In genomic region chr7:122984021-122984420, GRCh38 we compare ENCODE assay signal across 29 cellular contexts. TPM values are rescaled to one million over a fixed set of nuclear protein-coding genes. Genes with fewer than 3 reads are reported as not detected.
"Had no signal": no experiment of that assay in that cellular context is flagged by ENCODE, and none has a peak within 500 bp of the region (broad histone marks: within the 10 kb centered on the region; RNA-seq: fewer than 3 reads in every experiment).

No MANE protein-coding gene starts in this region.

- H3K9me3 ChIP-seq: adrenal gland, MG63 had no signal

- H3K4me3 ChIP-seq: adrenal gland, MG63 had no signal

- H3K36me3 ChIP-seq: adrenal gland, MG63 had no signal

- H3K27ac ChIP-seq: adrenal gland had no signal

- H3K4me1 ChIP-seq: adrenal gland had no signal

- DNase-seq: activated B cell treated with CpG ODN at 0.5 μM for 24 hours; activated CD4-positive, alpha-beta memory T cell treated with anti-CD3 and anti-CD28 coated beads, Interleukin-2, amount 10 ng/mL, durations not matched to agents 7 days and 5 days; activated CD4-positive, alpha-beta T cell treated with anti-CD3 and anti-CD28 coated beads for 1 hour; activated CD4-positive, alpha-beta T cell treated with anti-CD3 and anti-CD28 coated beads, Interleukin-2, amount 10 ng/mL, durations not matched to agents 7 days and 5 days; activated gamma-delta T cell treated with Interleukin-2 at 50 U/mL for 16 hours; activated naive CD4-positive, alpha-beta T cell treated with anti-CD3 and anti-CD28 coated beads, Interleukin-2, amount 10 ng/mL, durations not matched to agents 7 days and 5 days; activated naive CD8-positive, alpha-beta T cell treated with anti-CD3 and anti-CD28 coated beads for 36 hours; activated T-cell treated with anti-CD3 and anti-CD28 coated beads for 4 hours; activated T-cell treated with anti-CD3 and anti-CD28 coated beads, Interleukin-2, amount 50 U/mL, for 48 hours; adrenal gland; anterior cingulate cortex; cerebellar nuclear complex; MG63; MV-4-11; NCI-H1105 treated with DMSO at 0.1 percent for 48 hours; NCI-H1436 treated with DMSO at 0.1 percent for 48 hours; NCI-H187; NCI-H2171; NCI-H2227 treated with DMSO at 0.1 percent for 48 hours; NCI-H510A; NCI-H526 treated with DMSO at 0.1 percent for 48 hours; PC-3; SHP77 treated with DMSO at 0.1 percent for 48 hours; T-cell; T-helper 2 cell; T1000 had no signal

- H3K27me3 ChIP-seq: adrenal gland, MG63 had no signal

RNA-seq across cellular contexts. Expression of gene TAS2R16, which starts 11.5 kb away (rescaled TPM):
- total RNA-seq: activated B cell treated with CpG ODN at 0.5 μM for 24 hours; activated CD4-positive, alpha-beta memory T cell treated with anti-CD3 and anti-CD28 coated beads, Interleukin-2, amount 10 ng/mL, durations not matched to agents 7 days and 5 days; activated CD4-positive, alpha-beta T cell treated with anti-CD3 and anti-CD28 coated beads, Interleukin-2, amount 10 ng/mL, durations not matched to agents 7 days and 5 days; activated CD8-positive, alpha-beta memory T cell treated with anti-CD3 and anti-CD28 coated beads for 36 hours; activated naive CD8-positive, alpha-beta T cell treated with anti-CD3 and anti-CD28 coated beads for 36 hours; activated T-helper 2 cell treated with anti-CD3 and anti-CD28 coated beads, Interferon-gamma antibody, Interleukin-2, Interleukin-4, amounts not matched to agents 10 μg/mL and 5 μg/mL and 100 μg/mL, durations not matched to agents 14 hours and 24 hours and 36 hours; adrenal gland; cardiac septum; PC-3; T-cell had no signal
- polyA plus RNA-seq: adrenal gland had no signal
